31 cellular contexts compared by ENCODE assay signal in the genomic region with DNA sequence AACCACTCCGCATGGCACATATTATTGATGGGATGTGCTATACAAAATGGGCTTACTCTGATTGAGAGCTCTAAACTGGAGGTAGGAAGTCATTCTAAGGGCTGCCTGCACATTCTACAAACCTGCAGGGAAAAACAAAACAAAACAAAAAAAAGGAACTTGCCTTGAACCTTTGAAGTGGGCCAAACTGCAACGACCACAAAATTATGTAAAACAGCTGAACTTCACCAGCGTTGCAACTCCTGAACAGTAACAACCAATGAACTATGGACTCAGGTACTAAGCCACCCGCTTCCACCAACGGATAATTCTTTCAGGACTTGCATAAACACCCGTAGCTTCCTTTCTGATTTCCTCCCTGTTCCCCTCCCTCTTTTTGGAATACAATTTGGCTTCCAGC.
"Had no signal": no experiment of that assay in that cellular context is flagged by ENCODE, and none has a peak within 500 bp of the region (broad histone marks: within the 10 kb centered on the region; RNA-seq: fewer than 3 reads in every experiment).

No MANE protein-coding gene starts in this region.

- H3K4me2 ChIP-seq: neural progenitor cell, smooth muscle cell had no signal

- H3K27ac Mint-ChIP-seq: natural killer cell; nephron; neural progenitor cell; progenitor cell of endocrine pancreas; stimulated activated memory B cell treated with anti-CD40 and anti-IgM and Interleukin-4, amounts not matched to agents 10 μg/mL and 1 μg/mL and 100 μg/mL, for 72 hours; stimulated activated naive CD8-positive, alpha-beta T cell treated with anti-CD3 and anti-CD28 coated beads, Interleukin-15, amount 100 ng/mL, for 72 hours; type B pancreatic cell had no signal

- H2AFZ ChIP-seq: neural progenitor cell, parathyroid adenoma had no signal

- H3K36me3 ChIP-seq: neural progenitor cell, ovary, spleen, suprapubic skin, transverse colon, upper lobe of right lung, uterus had no signal

- H3K36me3 Mint-ChIP-seq: neural progenitor cell, type B pancreatic cell had no signal

- DNase-seq: natural killer cell; occipital lobe; ovary; posterior cingulate gyrus; psoas muscle; right cardiac atrium; spleen; stimulated activated CD4-positive, alpha-beta T cell treated with anti-CD3 and anti-CD28 coated beads, Interleukin-12 subunit alpha, Interleukin-12 subunit beta, amount 100 ng/mL, for 4 hours; stimulated activated CD4-positive, alpha-beta T cell treated with anti-CD3 and anti-CD28 coated beads, Interleukin-1b, Interleukin-23, amount 100 ng/mL, for 48 hours; stimulated activated CD4-positive, alpha-beta T cell treated with anti-CD3 and anti-CD28 coated beads, Interleukin-4, amount 100 ng/mL, for 1 hour; stimulated activated CD4-positive, alpha-beta T cell treated with anti-CD3 and anti-CD28 coated beads, Interleukin-4, amount 100 ng/mL, for 4 hours; stimulated activated CD8-positive, alpha-beta memory T cell treated with anti-CD3 and anti-CD28 coated beads, Interleukin-4, amount 100 ng/mL, for 48 hours; stimulated activated naive CD4-positive, alpha-beta T cell; stimulated activated naive CD8-positive, alpha-beta T cell treated with anti-CD3 and anti-CD28 coated beads, Interleukin-15, amount 100 ng/mL, for 72 hours; stimulated activated naive CD8-positive, alpha-beta T cell treated with anti-CD3 and anti-CD28 coated beads, Interleukin-15, Interleukin-2, amounts not matched to agents 100 U/mL and 50 U/mL, for 24 hours; substantia nigra; testis; tibial artery; transverse colon; upper lobe of right lung; uterus had no signal

- H3K27me3 ChIP-seq: neural progenitor cell, ovary, spleen, suprapubic skin, testis, tibial artery, transverse colon, upper lobe of right lung, uterus had no signal

- H3K4me1 ChIP-seq: neural progenitor cell, parathyroid adenoma, psoas muscle, spleen, suprapubic skin, testis, tibial artery, transverse colon, upper lobe of right lung, uterus had no signal

- H3K4me1 Mint-ChIP-seq: natural killer cell; nephron; neural progenitor cell; stimulated activated memory B cell treated with anti-CD40 and anti-IgM and Interleukin-4, amounts not matched to agents 10 μg/mL and 1 μg/mL and 100 μg/mL, for 72 hours; stimulated activated naive CD8-positive, alpha-beta T cell treated with anti-CD3 and anti-CD28 coated beads, Interleukin-15, amount 100 ng/mL, for 72 hours had no signal

- H3K4me3 ChIP-seq: neural progenitor cell, ovary, psoas muscle, skin epidermis, smooth muscle cell, spleen, suprapubic skin, testis, tibial artery, transverse colon, upper lobe of right lung, uterus had no signal

- H3K4me3 Mint-ChIP-seq: natural killer cell; nephron; neural progenitor cell; stimulated activated memory B cell treated with anti-CD40 and anti-IgM and Interleukin-4, amounts not matched to agents 10 μg/mL and 1 μg/mL and 100 μg/mL, for 72 hours; stimulated activated naive CD8-positive, alpha-beta T cell treated with anti-CD3 and anti-CD28 coated beads, Interleukin-15, amount 100 ng/mL, for 72 hours; type B pancreatic cell had no signal

- H3K9me3 ChIP-seq: testis had no signal

- H3K27me3 Mint-ChIP-seq: progenitor cell of endocrine pancreas; stimulated activated memory B cell treated with anti-CD40 and anti-IgM and Interleukin-4, amounts not matched to agents 10 μg/mL and 1 μg/mL and 100 μg/mL, for 72 hours; stimulated activated naive CD8-positive, alpha-beta T cell treated with anti-CD3 and anti-CD28 coated beads, Interleukin-15, amount 100 ng/mL, for 72 hours; type B pancreatic cell had no signal

- H3K9ac ChIP-seq: neural progenitor cell, parathyroid adenoma had no signal

- ATAC-seq: natural killer cell; psoas muscle; right cardiac atrium; sciatic nerve; stimulated activated memory B cell treated with anti-CD40 and anti-IgM and Interleukin-4, amounts not matched to agents 10 μg/mL and 1 μg/mL and 100 μg/mL, for 72 hours; stimulated activated naive CD8-positive, alpha-beta T cell treated with anti-CD3 and anti-CD28 coated beads, Interleukin-15, amount 100 ng/mL, for 72 hours; stimulated activated naive CD8-positive, alpha-beta T cell treated with anti-CD3 and anti-CD28 coated beads, Interleukin-15, Interleukin-2, amounts not matched to agents 100 U/mL and 50 U/mL, for 24 hours; upper lobe of right lung had no signal

- H3K79me2 ChIP-seq: parathyroid adenoma had no signal

- H3K27ac ChIP-seq: neural progenitor cell, ovary, parathyroid adenoma, psoas muscle, skin epidermis, spleen, suprapubic skin, testis, tibial artery, transverse colon, upper lobe of right lung, uterus had no signal
